In the genomic region with DNA sequence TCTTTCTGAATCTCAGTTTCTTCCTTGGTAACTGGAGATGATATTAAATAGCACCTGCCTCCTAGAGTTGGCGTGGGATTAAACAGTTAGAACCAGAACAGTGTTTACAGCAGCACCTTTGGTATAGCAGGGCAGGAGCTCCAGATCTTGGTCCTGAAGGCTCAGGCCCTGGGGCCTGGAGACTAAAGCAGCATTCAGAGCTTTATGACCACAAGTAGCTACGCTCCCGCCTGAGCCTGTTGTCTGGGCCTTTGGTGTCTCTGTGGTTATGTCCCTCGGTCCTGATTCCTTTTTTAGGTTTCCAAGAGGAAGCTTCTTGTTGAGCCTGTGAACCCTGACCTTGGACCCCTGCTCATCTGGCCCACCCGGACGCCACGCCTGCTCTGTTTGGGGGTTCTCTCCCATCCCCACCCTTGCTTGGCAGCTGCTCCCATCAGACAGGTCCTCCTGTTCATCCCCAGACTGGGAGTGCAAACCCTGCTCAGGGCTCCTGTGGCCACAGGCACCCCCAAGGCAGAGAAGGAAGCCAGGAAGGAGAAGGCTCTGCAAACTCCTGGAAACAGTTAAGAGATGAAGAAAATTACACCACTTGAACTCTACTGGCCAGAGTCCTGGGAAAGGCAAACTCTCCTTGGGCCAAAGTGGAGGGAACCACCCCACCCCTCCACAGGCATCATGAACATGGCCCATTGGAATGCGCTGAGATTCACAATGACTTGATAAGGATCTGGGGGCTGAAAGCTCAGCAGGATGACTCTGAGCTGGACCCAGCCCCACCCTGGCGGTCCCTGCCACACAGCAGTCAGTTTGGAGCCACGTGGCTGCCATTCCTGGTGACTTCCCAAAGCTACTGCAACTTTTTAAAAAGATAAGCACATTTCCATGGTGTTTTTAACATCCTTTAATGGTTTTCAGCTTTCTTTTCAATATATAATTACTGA, we compare ENCODE assay signal across 16 cellular contexts. TPM values are rescaled to one million over a fixed set of nuclear protein-coding genes. Genes with fewer than 3 reads are reported as not detected.
DNase-seq lines count a peak whose midpoint lies in the region; ATAC-seq and TF ChIP-seq lines count a peak whose summit lies in the region.
"Had no signal": no experiment of that assay in that cellular context is flagged by ENCODE, and none has a peak within 500 bp of the region (broad histone marks: within the 10 kb centered on the region; RNA-seq: fewer than 3 reads in every experiment).

No MANE protein-coding gene starts in this region.

- H3K4me1 ChIP-seq in ACC112 (ENCODE audit: control insufficient read depth, insufficient read depth, low read length, unreplicated experiment) (peaks cover 32% of the 10 kb centered on the region), lower lobe of right lung (peaks cover 14% of the 10 kb centered on the region)

- in situ Hi-C loops in brain microvascular endothelial cell (cut with HindIII; ENCODE audit: low pct_ligation_motif_present, low sequenced_read_pairs): loop anchor here (25.0 kb wide), 1 partner anchor 1199 kb away; no protein-coding TSS in a partner anchor

- intact Hi-C loops in lower lobe of right lung (cut with DNase I): no loop called here

- H3K27ac ChIP-seq in ACC112 (ENCODE audit: low read depth, low read length) (0 out of 2 replicates have a peak overlapping the region, but pooled peaks have one; percentile 14), brain microvascular endothelial cell (peak overlapping the region; percentile 56), lower lobe of right lung (no peak overlapping the region)

- peak overlapping the region; percentile 9 for H2AFZ ChIP-seq in ACC112 (ENCODE audit: low read length, unreplicated experiment)

- TF ChIP-seq CTCF in HFF-Myc (IDR thresholded peaks at IDR 0.05; ENCODE audit: low read depth, low read length, missing control alignments): no peak
- no peak for TF ChIP-seq CTCF in brain microvascular endothelial cell (IDR thresholded peaks at IDR 0.05; ENCODE audit: low read depth, low read length, missing control alignments)
- no peak for TF ChIP-seq CTCF in lower lobe of right lung (IDR thresholded peaks at IDR 0.05)

- no peaks in the 10 kb centered on the region for H3K79me2 ChIP-seq in ACC112 (ENCODE audit: control insufficient read depth, insufficient read depth, low read length, unreplicated experiment)

- H3K4me3 ChIP-seq in ACC112 (ENCODE audit: low read depth, low read length): no peak overlapping the region
- H3K4me3 ChIP-seq in HFF-Myc (replicated peaks; ENCODE audit: low read depth, low read length): no peak overlapping the region
- no peak overlapping the region for H3K4me3 ChIP-seq in brain microvascular endothelial cell (ENCODE audit: low read depth, low read length)
- H3K4me3 ChIP-seq in lower lobe of right lung: no peak overlapping the region

- no peaks in the 10 kb centered on the region for H3K9me3 ChIP-seq in lower lobe of right lung

- ATAC-seq in lower lobe of right lung: peak; percentile 3 to 11
- no peak for ATAC-seq in HG03045 (IDR thresholded peaks at IDR 0.05; ENCODE audit: unreplicated experiment)
- ATAC-seq: naive thymus-derived CD4-positive, alpha-beta T cell had no signal

- DNase-seq in HFF-Myc (ENCODE audit: extremely low read depth, low read depth) (peak; percentile 48), brain microvascular endothelial cell (peak; percentile 90), lower lobe of right lung (no peak), mesenteric fat pad (ENCODE audit: low spot score) (no peak), dermis blood vessel endothelial cell (no peak)
- DNase-seq in activated naive CD4-positive, alpha-beta T cell treated with Interleukin-2 at 50 U/mL for 16 hours: no peak
- DNase-seq: activated naive CD8-positive, alpha-beta T cell treated with anti-CD3 and anti-CD28 coated beads, Interleukin-2, amount 10 ng/mL, durations not matched to agents 7 days and 5 days; effector memory CD4-positive, alpha-beta T cell; GF-D8; H9; naive thymus-derived CD4-positive, alpha-beta T cell; NCI-H524; stimulated activated CD4-positive, alpha-beta T cell treated with anti-CD3 and anti-CD28 coated beads, Interleukin-12 subunit alpha, Interleukin-12 subunit beta, amount 100 ng/mL, for 4 hours; stimulated activated CD8-positive, alpha-beta memory T cell treated with anti-CD3 and anti-CD28 coated beads, Interleukin-4, amount 100 ng/mL, for 48 hours had no signal

- H3K27me3 ChIP-seq in ACC112 (ENCODE audit: insufficient read depth, low read length): no peaks in the 10 kb centered on the region
- no peaks in the 10 kb centered on the region for H3K27me3 ChIP-seq in brain microvascular endothelial cell (replicated peaks)
- no peaks in the 10 kb centered on the region for H3K27me3 ChIP-seq in lower lobe of right lung (ENCODE audit: low read depth)

- H3K36me3 ChIP-seq in ACC112 (ENCODE audit: insufficient read depth, low read length): no peaks in the 10 kb centered on the region
- H3K36me3 ChIP-seq in brain microvascular endothelial cell (replicated peaks): no peaks in the 10 kb centered on the region
- H3K36me3 ChIP-seq in lower lobe of right lung: no peaks in the 10 kb centered on the region

RNA-seq across cellular contexts. Expression of a gene that starts 50.1 kb away (rescaled TPM):
- total RNA-seq in lower lobe of right lung: not detected
- total RNA-seq in mesenteric fat pad: not detected
- not detected in 2 replicates for total RNA-seq in dermis blood vessel endothelial cell
- total RNA-seq: activated naive CD8-positive, alpha-beta T cell treated with anti-CD3 and anti-CD28 coated beads, Interleukin-2, amount 10 ng/mL, durations not matched to agents 7 days and 5 days; H9; naive thymus-derived CD4-positive, alpha-beta T cell had no signal

Comparison
In these comparisons a context has a peak if more than half of its experiments do, and no peak if none do; other contexts are left out.
1. DNase-seq: peak in HFF-Myc (single experiment) and brain microvascular endothelial cell (single experiment); none in lower lobe of right lung (single experiment), mesenteric fat pad (single experiment), dermis blood vessel endothelial cell (single experiment) and activated naive CD4-positive, alpha-beta T cell treated with Interleukin-2 at 50 U/mL for 16 hours (single experiment).